Comparison of ENCODE assay signal across 13 cellular contexts in the genomic region with DNA sequence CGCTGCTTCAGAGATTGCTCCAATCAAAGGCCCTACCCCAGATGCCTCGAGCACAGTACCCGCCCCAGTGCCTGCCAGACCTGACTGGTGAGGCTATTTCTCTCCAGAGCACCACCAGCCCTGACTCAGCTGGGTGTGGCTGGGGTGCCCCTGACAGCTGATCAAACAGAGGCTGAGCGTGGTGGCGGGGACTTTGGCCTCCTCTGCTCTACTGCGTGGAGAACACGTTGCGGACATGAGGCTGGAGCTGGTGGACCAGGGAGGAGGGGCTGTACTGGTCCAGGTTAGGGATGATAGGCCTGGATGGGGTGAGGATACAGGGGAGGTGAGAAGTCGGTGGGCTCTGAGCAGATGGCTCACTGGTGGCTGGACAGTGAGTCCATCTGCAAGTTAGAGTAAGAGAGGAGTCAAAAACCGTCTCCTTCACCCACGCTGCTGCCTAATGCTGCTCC. TPM values are rescaled to one million over a fixed set of nuclear protein-coding genes. Genes with fewer than 3 reads are reported as not detected.
DNase-seq lines count a peak whose midpoint lies in the region; ATAC-seq and TF ChIP-seq lines count a peak whose summit lies in the region.
"Had no signal": no experiment of that assay in that cellular context is flagged by ENCODE, and none has a peak within 500 bp of the region (broad histone marks: within the 10 kb centered on the region; RNA-seq: fewer than 3 reads in every experiment).

No MANE protein-coding gene starts in this region.

- no peaks in the 10 kb centered on the region for H4K20me1 ChIP-seq in GM23338 (replicated peaks; ENCODE audit: insufficient read depth)

- H3K27ac Mint-ChIP-seq in GM23338: no peak overlapping the region
- H3K27ac Mint-ChIP-seq in activated naive CD4-positive, alpha-beta T cell treated with anti-CD3 and anti-CD28 coated beads for 36 hours: no peak overlapping the region
- H3K27ac Mint-ChIP-seq: T-helper 17 cell had no signal

- no peak overlapping the region for H3K4me2 ChIP-seq in GM23338

- CTCF ChIA-PET in activated naive CD4-positive, alpha-beta T cell treated with anti-CD3 and anti-CD28 coated beads for 36 hours (lab: Charles Lee): interaction anchor here (0.8 kb wide), 1 partner anchor 11 kb away, joined by 3 read pairs; no protein-coding TSS in a partner anchor

- no peak for TF ChIP-seq CTCF in GM23338 (conservative IDR thresholded peaks at IDR 0.05; ENCODE audit: low read depth in 2 of 2)

- H3K36me3 ChIP-seq in GM23338 (ENCODE audit: insufficient read depth): no peaks in the 10 kb centered on the region

- no peaks in the 10 kb centered on the region for H3K27me3 ChIP-seq in GM23338 (ENCODE audit: insufficient read depth)

- peaks cover 17% of the 10 kb centered on the region for H3K4me1 Mint-ChIP-seq in GM23338
- H3K4me1 Mint-ChIP-seq in activated naive CD4-positive, alpha-beta T cell treated with anti-CD3 and anti-CD28 coated beads for 36 hours (ENCODE audit: low read depth): peaks cover 3% of the 10 kb centered on the region
- peaks cover 4% of the 10 kb centered on the region for H3K4me1 Mint-ChIP-seq in activated T-cell treated with anti-CD3 and anti-CD28 coated beads, Interleukin-2, amount 50 U/mL, for 4 hours (ENCODE audit: low read depth)
- H3K4me1 Mint-ChIP-seq: central memory CD8-positive, alpha-beta T cell had no signal

- no peaks in the 10 kb centered on the region for H3F3A ChIP-seq in GM23338 (replicated peaks; ENCODE audit: low read depth)

- H3K4me1 ChIP-seq in GM23338 (ENCODE audit: insufficient read depth): no peaks in the 10 kb centered on the region

- H3K27me3 Mint-ChIP-seq in GM23338 (ENCODE audit: insufficient read depth, low read depth, poor library complexity): peaks cover 19% of the 10 kb centered on the region
- H3K27me3 Mint-ChIP-seq in activated naive CD4-positive, alpha-beta T cell treated with anti-CD3 and anti-CD28 coated beads for 36 hours (ENCODE audit: low read depth): peaks cover 56% of the 10 kb centered on the region
- peaks cover 71% of the 10 kb centered on the region for H3K27me3 Mint-ChIP-seq in activated T-cell treated with anti-CD3 and anti-CD28 coated beads, Interleukin-2, amount 50 U/mL, for 4 hours (ENCODE audit: low read depth)

- 0 out of 2 replicates have a peak overlapping the region, but pooled peaks have one; percentile 88 for H2AFZ ChIP-seq in GM23338

- no peak overlapping the region for H3K27ac ChIP-seq in GM23338 (ENCODE audit: low read depth)
- H3K27ac ChIP-seq: HL-60 had no signal

- H3K36me3 Mint-ChIP-seq in GM23338 (ENCODE audit: low read depth): peaks cover 2% of the 10 kb centered on the region; the same call in 1 of the 3 replicates
- H3K36me3 Mint-ChIP-seq in activated naive CD4-positive, alpha-beta T cell treated with anti-CD3 and anti-CD28 coated beads for 36 hours (ENCODE audit: low read depth): no peaks in the 10 kb centered on the region
- no peaks in the 10 kb centered on the region for H3K36me3 Mint-ChIP-seq in activated T-cell treated with anti-CD3 and anti-CD28 coated beads, Interleukin-2, amount 50 U/mL, for 4 hours (ENCODE audit: insufficient read depth)

- intact Hi-C loops in activated naive CD4-positive, alpha-beta T cell treated with anti-CD3 and anti-CD28 coated beads for 36 hours (cut with micrococcal nuclease): no loop called here

- ATAC-seq in GM23338: no peak
- ATAC-seq in activated T-cell treated with anti-CD3 and anti-CD28 coated beads, Interleukin-2, amount 50 U/mL, for 4 hours: no peak
- ATAC-seq: T-helper 17 cell had no signal

- H3K79me2 ChIP-seq in GM23338 (replicated peaks; ENCODE audit: insufficient read depth): no peaks in the 10 kb centered on the region

- no peak for DNase-seq in GM23338 (ENCODE audit: low spot score)
- DNase-seq in NCI-H748 treated with DMSO at 0.1 percent for 48 hours (lab: John Stamatoyannopoulos, UW): peak; percentile 20
- peak; percentile 7 for DNase-seq in fibroblast of gingiva (ENCODE audit: low read depth)
- DNase-seq in renal cortical epithelial cell (ENCODE audit: low read depth): peak; percentile 49
- DNase-seq in iPS-NIHi7 (ENCODE audit: extremely low spot score): no peak
- no peak for DNase-seq in activated T-cell treated with anti-CD3 and anti-CD28 coated beads, Interleukin-2, amount 50 U/mL, for 1 hour
- DNase-seq in activated naive CD4-positive, alpha-beta T cell treated with anti-CD3 and anti-CD28 coated beads for 36 hours: no peak
- no peak for DNase-seq in activated T-cell treated with anti-CD3 and anti-CD28 coated beads, Interleukin-2, amount 50 U/mL, for 4 hours
- DNase-seq: NCI-H2029 treated with DMSO at 0.1 percent for 48 hours, occipital lobe, T-helper 17 cell had no signal

- no peak overlapping the region for H3K4me3 ChIP-seq in GM23338

- no peaks in the 10 kb centered on the region for H3K9me2 ChIP-seq in GM23338 (ENCODE audit: insufficient read depth)

- no peak overlapping the region for H3K4me3 Mint-ChIP-seq in GM23338
- H3K4me3 Mint-ChIP-seq in activated naive CD4-positive, alpha-beta T cell treated with anti-CD3 and anti-CD28 coated beads for 36 hours: no peak overlapping the region
- no peak overlapping the region for H3K4me3 Mint-ChIP-seq in activated T-cell treated with anti-CD3 and anti-CD28 coated beads, Interleukin-2, amount 50 U/mL, for 4 hours
- H3K4me3 Mint-ChIP-seq: central memory CD8-positive, alpha-beta T cell; T-helper 17 cell had no signal

- no peaks in the 10 kb centered on the region for H3K9me3 Mint-ChIP-seq in GM23338
- no peaks in the 10 kb centered on the region for H3K9me3 Mint-ChIP-seq in activated naive CD4-positive, alpha-beta T cell treated with anti-CD3 and anti-CD28 coated beads for 36 hours
- no peaks in the 10 kb centered on the region for H3K9me3 Mint-ChIP-seq in activated T-cell treated with anti-CD3 and anti-CD28 coated beads, Interleukin-2, amount 50 U/mL, for 4 hours
- H3K9me3 Mint-ChIP-seq: central memory CD8-positive, alpha-beta T cell had no signal

TF ChIP-seq in GM23338, 12 proteins besides CTCF, POLR2A, EP300 and RAD21:
- no peak for TF ChIP-seq JUNB (IDR thresholded peaks at IDR 0.05; ENCODE audit: unreplicated experiment)
- TF ChIP-seq, protein P1, sequence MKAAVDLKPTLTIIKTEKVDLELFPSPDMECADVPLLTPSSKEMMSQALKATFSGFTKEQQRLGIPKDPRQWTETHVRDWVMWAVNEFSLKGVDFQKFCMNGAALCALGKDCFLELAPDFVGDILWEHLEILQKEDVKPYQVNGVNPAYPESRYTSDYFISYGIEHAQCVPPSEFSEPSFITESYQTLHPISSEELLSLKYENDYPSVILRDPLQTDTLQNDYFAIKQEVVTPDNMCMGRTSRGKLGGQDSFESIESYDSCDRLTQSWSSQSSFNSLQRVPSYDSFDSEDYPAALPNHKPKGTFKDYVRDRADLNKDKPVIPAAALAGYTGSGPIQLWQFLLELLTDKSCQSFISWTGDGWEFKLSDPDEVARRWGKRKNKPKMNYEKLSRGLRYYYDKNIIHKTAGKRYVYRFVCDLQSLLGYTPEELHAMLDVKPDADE (IDR thresholded peaks at IDR 0.05): no peak
- no peak for TF ChIP-seq CREB1 (CRISPR knock-in tag; IDR thresholded peaks at IDR 0.05; ENCODE audit: low read depth)
- no peak for TF ChIP-seq STAT1 (IDR thresholded peaks at IDR 0.05; ENCODE audit: unreplicated experiment)
- TF ChIP-seq POLR2AphosphoS5 (IDR thresholded peaks at IDR 0.05; ENCODE audit: low read depth): no peak
- TF ChIP-seq EZH2phosphoT487 (IDR thresholded peaks at IDR 0.05; ENCODE audit: unreplicated experiment): no peak
- no peak for TF ChIP-seq EZH2 (IDR thresholded peaks at IDR 0.05; ENCODE audit: low read depth, unreplicated experiment)
- no peak for TF ChIP-seq NANOG (IDR thresholded peaks at IDR 0.05; ENCODE audit: borderline replicate concordance)

RNA-seq across cellular contexts. Expression of a gene that starts 3.5 kb away (rescaled TPM):
- 48.3 and 49.0 TPM in 2 replicates for total RNA-seq in GM23338 (2014; rRNA removed; shearing (Covaris generic))
- 28.9 and 34.6 TPM in 2 replicates for polyA plus RNA-seq in GM23338 (2016; fragmentation: Nextera tagmentation; extraction: Ambion mirVana)
- total RNA-seq in renal cortical epithelial cell: 5.9 and 27.1 TPM in 2 replicates
- 1 to 10 TPM; 6.1 to 7.1 TPM for total RNA-seq in activated naive CD4-positive, alpha-beta T cell treated with anti-CD3 and anti-CD28 coated beads for 36 hours
- 1 to 10 TPM; 1.7 to 2.9 (median 2.1) TPM for total RNA-seq in activated T-cell treated with anti-CD3 and anti-CD28 coated beads, Interleukin-2, amount 50 U/mL, for 4 hours

RNA-seq across cellular contexts. Expression of a gene that starts 26.4 kb away (rescaled TPM):
- total RNA-seq in GM23338 (2014; rRNA removed; shearing (Covaris generic)): not detected in 2 replicates
- polyA plus RNA-seq in GM23338 (2016; fragmentation: Nextera tagmentation; extraction: Ambion mirVana): 0.42 TPM in 1 of 2 replicates, not detected in the other
- total RNA-seq in renal cortical epithelial cell: not detected in 2 replicates
- not detected for total RNA-seq in activated naive CD4-positive, alpha-beta T cell treated with anti-CD3 and anti-CD28 coated beads for 36 hours
- not detected for total RNA-seq in activated T-cell treated with anti-CD3 and anti-CD28 coated beads, Interleukin-2, amount 50 U/mL, for 4 hours
- total RNA-seq: occipital lobe, T-helper 17 cell had no signal

RNA-seq across cellular contexts. Expression of a gene that starts 30.1 kb away (rescaled TPM):
- total RNA-seq in GM23338 (2014; rRNA removed; shearing (Covaris generic)): not detected in 2 replicates
- not detected in 2 replicates for polyA plus RNA-seq in GM23338 (2016; fragmentation: Nextera tagmentation; extraction: Ambion mirVana)
- not detected in 2 replicates for total RNA-seq in renal cortical epithelial cell
- total RNA-seq in activated naive CD4-positive, alpha-beta T cell treated with anti-CD3 and anti-CD28 coated beads for 36 hours: not detected
- not detected for total RNA-seq in activated T-cell treated with anti-CD3 and anti-CD28 coated beads, Interleukin-2, amount 50 U/mL, for 4 hours
- total RNA-seq: occipital lobe, T-helper 17 cell had no signal

Comparison
In these comparisons a context has a peak if more than half of its experiments do, and no peak if none do; other contexts are left out.
1. DNase-seq: peak in NCI-H748 treated with DMSO at 0.1 percent for 48 hours (single experiment), fibroblast of gingiva (single experiment) and renal cortical epithelial cell (single experiment); none in GM23338 (single experiment), iPS-NIHi7 (single experiment), activated T-cell treated with anti-CD3 and anti-CD28 coated beads, Interleukin-2, amount 50 U/mL, for 1 hour (single experiment), activated naive CD4-positive, alpha-beta T cell treated with anti-CD3 and anti-CD28 coated beads for 36 hours (single experiment) and activated T-cell treated with anti-CD3 and anti-CD28 coated beads, Interleukin-2, amount 50 U/mL, for 4 hours (single experiment).